ENCODE assay signal across 8 cellular contexts in genomic region chr2:39119732-39120520, GRCh38. TPM values are rescaled to one million over a fixed set of nuclear protein-coding genes. Genes with fewer than 3 reads are reported as not detected.
DNase-seq lines count a peak whose midpoint lies in the region; TF ChIP-seq lines count a peak whose summit lies in the region.

No MANE protein-coding gene starts in this region.

- H3K27ac ChIP-seq in MM.1S (ENCODE audit: low read length) = peak overlapping the region; percentile 74

- POLR2A ChIA-PET in HEK293T (lab: Yijun Ruan, JAX) = interaction anchor here (0.8 to 3.0 kb wide), 13 partner anchors 9 to 369 kb away, joined by 3 to 21 read pairs (median 6); partner anchors contain the start of gene SRSF7

- H3K27me3 ChIP-seq in MM.1S (replicated peaks; ENCODE audit: insufficient read depth, low read length) (no peaks in the 10 kb centered on the region), kidney epithelial cell (ENCODE audit: control insufficient read depth, insufficient read depth, low read length) (no peaks in the 10 kb centered on the region)

- no peaks in the 10 kb centered on the region for H3K9me2 ChIP-seq in MM.1S (replicated peaks; ENCODE audit: insufficient read depth, low read length)

- peak overlapping the region; percentile 60 for H2AFZ ChIP-seq in MM.1S (ENCODE audit: low read length)

- H3K9ac ChIP-seq in MM.1S (ENCODE audit: low read length) = peak overlapping the region; percentile 81

- H3K79me2 ChIP-seq in MM.1S (ENCODE audit: low read length) = peaks cover 67% of the 10 kb centered on the region

- H3K4me2 ChIP-seq in MM.1S (ENCODE audit: low read depth, low read length) = peak overlapping the region; percentile 92

- H3K4me3 ChIP-seq in MM.1S (ENCODE audit: low read length) (peak overlapping the region; percentile 82), kidney epithelial cell (ENCODE audit: low read depth, low read length) (peak overlapping the region; percentile 71)

- H3K9me3 ChIP-seq in MM.1S (replicated peaks; ENCODE audit: insufficient read depth, low read length) = no peaks in the 10 kb centered on the region

- H3K36me3 ChIP-seq in MM.1S (replicated peaks; ENCODE audit: insufficient read depth, low read length) (no peaks in the 10 kb centered on the region; the same call in 1 of the 2 replicates), kidney epithelial cell (ENCODE audit: control insufficient read depth, insufficient read depth, low read length) (no peaks in the 10 kb centered on the region)

- TF ChIP-seq CTCF in MM.1S (IDR thresholded peaks at IDR 0.05; ENCODE audit: low read length) = peak; percentile 19
- TF ChIP-seq CTCF in kidney epithelial cell (IDR thresholded peaks at IDR 0.05; ENCODE audit: insufficient read depth, low read length, poor library complexity, severe bottlenecking) = no peak

- peak; percentile 23 for DNase-seq in NCI-H1436 (lab: John Stamatoyannopoulos, UW)
- DNase-seq in NCI-H1436 treated with DMSO at 0.1 percent for 48 hours (lab: John Stamatoyannopoulos, UW) = no peak
- DNase-seq in HEK293T (ENCODE audit: extremely low spot score) = peak; percentile 61
- DNase-seq in MM.1S = peak; percentile 58
- DNase-seq in activated CD4-positive, CD25-positive, alpha-beta regulatory T cell (lab: John Stamatoyannopoulos, UW) = peak; percentile 19 to 59 (median 37)
- DNase-seq in cerebellar cortex (ENCODE audit: low spot score) = peak; percentile 69
- DNase-seq in kidney epithelial cell (ENCODE audit: low read depth) = no peak
- DNase-seq in stimulated activated CD4-positive, alpha-beta T cell treated with anti-CD3 and anti-CD28 coated beads, Interleukin-15, amount 100 ng/mL, for 24 hours = peak; percentile 74

- peaks cover 40% of the 10 kb centered on the region for H3F3A ChIP-seq in MM.1S (ENCODE audit: insufficient read depth, low read length)

- H3K4me1 ChIP-seq in MM.1S (ENCODE audit: low read length) = peaks cover 25% of the 10 kb centered on the region

- CTCF ChIA-PET in HEK293T (lab: Yijun Ruan, JAX) = interaction anchor here (0.5 to 2.1 kb wide), 5 partner anchors 38 to 268 kb away, joined by 3 to 10 read pairs (median 4); no protein-coding TSS in a partner anchor

- no peaks in the 10 kb centered on the region for H4K20me1 ChIP-seq in MM.1S (ENCODE audit: insufficient read depth, low read length)

TF ChIP-seq in HEK293T, 16 proteins besides CTCF, POLR2A, EP300 and RAD21:
- TF ChIP-seq LEF1 (IDR thresholded peaks at IDR 0.05; ENCODE audit: borderline replicate concordance) (no peak), L3MBTL2 (conservative IDR thresholded peaks at IDR 0.05) (0 out of 2 replicates have a peak, but pooled peaks have one; percentile 17)

RNA-seq across cellular contexts. Expression of gene SOS1, which starts 0.9 kb away (rescaled TPM):
- 16.4 and 18.7 TPM in 2 replicates for total RNA-seq in kidney epithelial cell

Comparison
In these comparisons a context has a peak if more than half of its experiments do, and no peak if none do; other contexts are left out.
1. DNase-seq: peak in NCI-H1436 (single experiment), HEK293T (single experiment), MM.1S (single experiment), activated CD4-positive, CD25-positive, alpha-beta regulatory T cell (4 of 4), cerebellar cortex (single experiment) and stimulated activated CD4-positive, alpha-beta T cell treated with anti-CD3 and anti-CD28 coated beads, Interleukin-15, amount 100 ng/mL, for 24 hours (single experiment); none in NCI-H1436 treated with DMSO at 0.1 percent for 48 hours (single experiment) and kidney epithelial cell (single experiment).